Comparison of ENCODE assay signal across 21 cellular contexts in genomic region chr16:8649829-8650554, GRCh38. TPM values are rescaled to one million over a fixed set of nuclear protein-coding genes. Genes with fewer than 3 reads are reported as not detected.
A peak's percentile ranks its signal among the peaks of the same experiment; 100 is the strongest.
DNase-seq lines count a peak whose midpoint lies in the region; ATAC-seq and TF ChIP-seq lines count a peak whose summit lies in the region.
"Had no signal": no experiment of that assay in that cellular context is flagged by ENCODE, and none has a peak within 500 bp of the region (broad histone marks: within the 10 kb centered on the region; RNA-seq: fewer than 3 reads in every experiment).

No MANE protein-coding gene starts in this region.

- H3K27me3 Mint-ChIP-seq in chondrocyte (ENCODE audit: low read depth) = no peaks in the 10 kb centered on the region
- H3K27me3 Mint-ChIP-seq: CD4-positive, alpha-beta memory T cell had no signal

- no peak for ATAC-seq in HG03521 (IDR thresholded peaks at IDR 0.05; ENCODE audit: unreplicated experiment)
- ATAC-seq: A549 had no signal

- POLR2A ChIA-PET in A673 (lab: Charles Lee; ENCODE audit: low non-redundant PET) (no interaction called here), PC-9 (lab: Charles Lee; ENCODE audit: unreplicated experiment) (no interaction called here)

- DNase-seq in A673 (ENCODE audit: low spot score) = no peak
- DNase-seq in PC-9 = no peak
- peak; percentile 20 for DNase-seq in chondrocyte (ENCODE audit: low spot score)
- DNase-seq in spleen = peak; percentile 10
- DNase-seq in NAMALWA (ENCODE audit: low spot score) = no peak
- no peak for DNase-seq in occipital lobe (lab: John Stamatoyannopoulos, UW)
- DNase-seq: 8988T; C1 segment of cervical spinal cord; Calu3; CD4-positive, alpha-beta memory T cell; COR-L47; DMS53; DMS79 treated with DMSO at 0.1 percent for 48 hours; GF-D8; H7; HCEC 1CT had no signal

- TF ChIP-seq POLR2A in spleen (IDR thresholded peaks at IDR 0.05) = no peak

- H3F3A ChIP-seq in PC-9 (ENCODE audit: insufficient read depth, low read depth) = no peaks in the 10 kb centered on the region

- TF ChIP-seq CTCF in A673 (conservative IDR thresholded peaks at IDR 0.05; ENCODE audit: low read depth, low read length) (no peak), PC-9 (conservative IDR thresholded peaks at IDR 0.05) (no peak), chondrocyte (IDR thresholded peaks at IDR 0.05) (no peak), spleen (IDR thresholded peaks at IDR 0.05 in 8 of 11, conservative IDR thresholded peaks at IDR 0.05 in 3 of 11) (no peak)

- H3K79me2 ChIP-seq in PC-9 (ENCODE audit: low read depth) = no peaks in the 10 kb centered on the region

- no peaks in the 10 kb centered on the region for H3K9me3 ChIP-seq in A673 (ENCODE audit: low read depth, low read length, poor library complexity, severe bottlenecking)
- H3K9me3 ChIP-seq in PC-9 (ENCODE audit: insufficient read depth, low read depth) = no peaks in the 10 kb centered on the region
- H3K9me3 ChIP-seq in spleen = no peaks in the 10 kb centered on the region
- H3K9me3 ChIP-seq: A549 had no signal

- H3K4me1 Mint-ChIP-seq in chondrocyte (ENCODE audit: low read depth) = no peaks in the 10 kb centered on the region

- H3K4me3 ChIP-seq in A673 (ENCODE audit: low read depth, low read length, poor library complexity, severe bottlenecking) (no peak overlapping the region), PC-9 (no peak overlapping the region), spleen (no peak overlapping the region)
- H3K4me3 ChIP-seq: A549 had no signal

- TSS peak; percentile 2 for BruUV-seq in A673 (replicated peaks; lab: Mats Ljungman, UMichigan)
- TSS peak; percentile 11 for BruUV-seq in PC-9 (replicated peaks; lab: Mats Ljungman, UMichigan)

- H3K4me1 ChIP-seq in A673 (ENCODE audit: insufficient read depth, low read length, poor library complexity, severe bottlenecking) (no peaks in the 10 kb centered on the region), PC-9 (replicated peaks; ENCODE audit: insufficient read depth) (no peaks in the 10 kb centered on the region), spleen (peaks cover 0 to 6% (median 1%) of the 10 kb centered on the region in 6 donors)
- H3K4me1 ChIP-seq: A549 had no signal

- H3K9me3 Mint-ChIP-seq in chondrocyte (ENCODE audit: low read depth) = no peaks in the 10 kb centered on the region
- H3K9me3 Mint-ChIP-seq: CD4-positive, alpha-beta memory T cell had no signal

- H3K36me3 Mint-ChIP-seq in chondrocyte (ENCODE audit: low read depth) = peaks cover 24% of the 10 kb centered on the region

- 79 to 84% (median 80%) methylated on average over 8 of the region's 8 CpGs for WGBS in spleen, 5 donors

- H3K9me2 ChIP-seq in PC-9 (ENCODE audit: insufficient read depth) = no peaks in the 10 kb centered on the region

- CTCF ChIA-PET in A673 (lab: Charles Lee) = no interaction called here
- CTCF ChIA-PET in PC-9 (lab: Charles Lee) = no interaction called here

- H3K27ac Mint-ChIP-seq in chondrocyte (ENCODE audit: unreplicated experiment) = no peak overlapping the region

- H3K27ac ChIP-seq in A673 (ENCODE audit: low read depth, low read length, poor library complexity, severe bottlenecking) (no peak overlapping the region), PC-9 (no peak overlapping the region), spleen (no peak overlapping the region)
- H3K27ac ChIP-seq: A549 had no signal

- H3K36me3 ChIP-seq in A673 (ENCODE audit: insufficient read depth, low read length, poor library complexity, severe bottlenecking) (peaks cover 41% of the 10 kb centered on the region), PC-9 (ENCODE audit: low read depth) (no peaks in the 10 kb centered on the region), spleen (peaks cover 0 to 50% (median 33%) of the 10 kb centered on the region in 6 donors)

- no peak overlapping the region for H3K4me3 Mint-ChIP-seq in chondrocyte (ENCODE audit: unreplicated experiment)
- H3K4me3 Mint-ChIP-seq: CD4-positive, alpha-beta memory T cell had no signal

- no peak overlapping the region for H3K4me2 ChIP-seq in PC-9
- H3K4me2 ChIP-seq: A549 had no signal

- no peaks in the 10 kb centered on the region for H4K20me1 ChIP-seq in PC-9 (ENCODE audit: insufficient read depth)

- intact Hi-C loops in A673 (cut with micrococcal nuclease; ENCODE audit: unreplicated experiment) (no loop called here), PC-9 (cut with micrococcal nuclease; ENCODE audit: unreplicated experiment) (no loop called here), spleen (cut with DNase I; ENCODE audit: low total_unique reads) (no loop called here)

- no peak overlapping the region for H2AFZ ChIP-seq in PC-9

- H3K27me3 ChIP-seq in A673 (replicated peaks; ENCODE audit: insufficient read depth, low read depth, low read length, poor library complexity) = no peaks in the 10 kb centered on the region
- no peaks in the 10 kb centered on the region for H3K27me3 ChIP-seq in PC-9 (ENCODE audit: insufficient read depth, low read depth)
- no peaks in the 10 kb centered on the region for H3K27me3 ChIP-seq in spleen (replicated peaks in 1 of 7)

RNA-seq across cellular contexts. Expression of gene ABAT, which starts 24.4 kb away (rescaled TPM):
- total RNA-seq in A673 (2021) (6.9 and 8.6 TPM in 2 replicates), PC-9 (2021) (8.6 and 12.9 TPM in 2 replicates), chondrocyte (2.1 to 3.1 TPM (median 2.1 TPM) in 3 replicates), spleen (10 to 100 TPM in 2 of 7 donors, 1 to 10 TPM in 5; 6.2 to 13.5 (median 9.0) TPM), occipital lobe (86.1 TPM)
- polyA plus RNA-seq in spleen = 1 to 10 TPM; 3.9 to 6.2 (median 5.1) TPM

RNA-seq across cellular contexts. Expression of gene METTL22, which starts 28.5 kb away (rescaled TPM):
- total RNA-seq in A673 (2021) (91.2 and 116 TPM in 2 replicates), PC-9 (2021) (62.2 and 79.2 TPM in 2 replicates), chondrocyte (33.5 to 39.9 TPM (median 33.9 TPM) in 3 replicates), spleen (10 to 100 TPM; 35.7 to 58.8 (median 47.5) TPM), occipital lobe (13.7 TPM)
- polyA plus RNA-seq in spleen = 10 to 100 TPM; 14.8 to 23.7 (median 22.2) TPM

RNA-seq across cellular contexts. Expression of gene TMEM114, which starts 59.7 kb away (rescaled TPM):
- 0.86 and 1.8 TPM in 2 replicates for total RNA-seq in A673 (2021)
- not detected in 2 replicates for total RNA-seq in PC-9 (2021)
- total RNA-seq in chondrocyte = not detected in 3 replicates
- not detected for total RNA-seq in spleen
- not detected for polyA plus RNA-seq in spleen
- total RNA-seq in occipital lobe = not detected
- total RNA-seq: Calu3; CD4-positive, alpha-beta memory T cell; Daoy; G401; H7 had no signal
- polyA plus RNA-seq: A549; BJ; CD4-positive, alpha-beta memory T cell had no signal

Comparison
In these comparisons a context has a peak if more than half of its experiments do, and no peak if none do; other contexts are left out.
1. DNase-seq: peak in chondrocyte (single experiment) and spleen (single experiment); none in A673 (single experiment), PC-9 (0 of 2), NAMALWA (single experiment) and occipital lobe (single experiment).